ENCODE assay signal across 14 cellular contexts in the genomic region with DNA sequence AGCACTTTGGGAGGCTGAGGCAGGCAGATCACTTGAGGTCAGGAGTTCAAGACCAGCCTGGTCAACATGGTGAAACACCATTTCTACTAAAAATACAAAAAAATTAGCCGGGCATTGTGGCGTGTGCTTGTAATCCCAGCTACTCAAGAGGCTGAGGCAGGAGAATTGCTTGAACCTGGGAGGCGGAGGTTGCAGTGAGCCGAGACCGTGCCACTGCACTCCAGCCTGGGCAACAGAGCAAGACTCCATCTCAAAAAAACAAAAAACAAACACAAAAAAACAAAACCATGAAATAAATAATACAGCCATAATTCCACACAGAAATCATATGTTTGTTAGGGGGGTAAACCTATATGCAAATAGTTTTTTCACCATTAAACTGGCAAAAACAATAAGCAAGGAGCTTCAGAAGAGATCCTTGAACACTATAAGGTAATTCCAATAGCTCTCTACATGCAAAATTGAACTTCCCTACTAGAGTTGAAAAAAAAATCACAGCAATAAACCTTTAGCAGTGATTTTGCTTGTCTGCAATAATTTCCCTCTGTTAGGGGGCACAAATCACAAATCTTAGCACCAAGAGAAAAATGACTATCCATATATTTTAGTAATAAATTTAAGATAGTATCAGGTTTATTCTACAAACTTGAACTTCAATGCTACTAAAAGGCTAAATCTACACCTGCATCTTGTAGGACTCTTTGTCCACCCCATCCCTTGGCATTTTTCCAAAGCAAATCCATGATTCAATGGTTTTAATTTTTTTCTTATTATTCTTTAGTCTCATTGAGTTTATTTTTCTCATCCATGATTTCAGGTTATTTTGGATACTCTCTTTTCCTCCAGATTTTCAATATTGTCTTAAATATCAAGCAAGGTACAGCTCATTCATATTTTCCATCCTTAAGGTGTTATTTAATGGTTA. TPM values are rescaled to one million over a fixed set of nuclear protein-coding genes. Genes with fewer than 3 reads are reported as not detected.
DNase-seq lines count a peak whose midpoint lies in the region; ATAC-seq, FAIRE-seq and TF ChIP-seq lines count a peak whose summit lies in the region.
"Had no signal": no experiment of that assay in that cellular context is flagged by ENCODE, and none has a peak within 500 bp of the region (broad histone marks: within the 10 kb centered on the region; RNA-seq: fewer than 3 reads in every experiment).

No MANE protein-coding gene starts in this region.

- H3F3A ChIP-seq in PC-9 (ENCODE audit: insufficient read depth, low read depth), result peaks cover 23% of the 10 kb centered on the region; the same call in 1 of the 2 replicates

- H3K4me1 ChIP-seq in A549 (peaks cover 42% of the 10 kb centered on the region), PC-9 (replicated peaks; ENCODE audit: insufficient read depth) (peaks cover 40% of the 10 kb centered on the region)
- H3K4me1 ChIP-seq: parathyroid adenoma had no signal

- H4K20me1 ChIP-seq in PC-9 (ENCODE audit: insufficient read depth), result peaks cover 63% of the 10 kb centered on the region

- POLR2A ChIA-PET in A549 (lab: Yijun Ruan, JAX), result interaction anchor here (0.6 kb wide), 1 partner anchor 276 kb away, joined by 4 read pairs; no protein-coding TSS in a partner anchor
- POLR2A ChIA-PET in PC-9 (lab: Charles Lee; ENCODE audit: unreplicated experiment), result interaction anchor here (0.7 kb wide), 1 partner anchor 1118 kb away, joined by 6 read pairs; no protein-coding TSS in a partner anchor

- CTCF ChIA-PET in A549 (lab: Yijun Ruan, JAX), result no interaction called here
- CTCF ChIA-PET in Calu3 (lab: Charles Lee), result no interaction called here
- CTCF ChIA-PET in PC-9 (lab: Charles Lee), result no interaction called here

- H3K4me2 ChIP-seq in A549 (peak overlapping the region; percentile 81), PC-9 (peak overlapping the region; percentile 87)

- TF ChIP-seq CTCF in A549 (IDR thresholded peaks at IDR 0.05) (no peak), Calu3 (IDR thresholded peaks at IDR 0.05; ENCODE audit: unreplicated experiment) (no peak), PC-9 (conservative IDR thresholded peaks at IDR 0.05) (no peak), fibroblast of mammary gland (conservative IDR thresholded peaks at IDR 0.05; ENCODE audit: control insufficient read depth, insufficient read depth, low read depth, low read length) (no peak)

- peaks cover 58% of the 10 kb centered on the region for H3K36me3 Mint-ChIP-seq in Calu3 (ENCODE audit: insufficient read depth, unreplicated experiment)

- H3K4me3 Mint-ChIP-seq in Calu3 (ENCODE audit: low read depth, unreplicated experiment), result peak overlapping the region; percentile 87

- no peak overlapping the region for H3K27ac Mint-ChIP-seq in Calu3 (ENCODE audit: unreplicated experiment)
- H3K27ac Mint-ChIP-seq: activated CD4-positive, alpha-beta memory T cell treated with anti-CD3 and anti-CD28 coated beads, Interleukin-2, amount 10 ng/mL, durations not matched to agents 7 days and 5 days had no signal

- no peaks in the 10 kb centered on the region for H3K9me3 Mint-ChIP-seq in Calu3 (ENCODE audit: low read depth, unreplicated experiment)
- H3K9me3 Mint-ChIP-seq: activated CD4-positive, alpha-beta memory T cell treated with anti-CD3 and anti-CD28 coated beads, Interleukin-2, amount 10 ng/mL, durations not matched to agents 7 days and 5 days had no signal

- 94% methylated on average over 5 of the region's 5 CpGs for WGBS in A549 (ENCODE audit: missing lambda C conversion rate)

- ATAC-seq in A549, result no peak

- DNase-seq in A549 (ENCODE audit: low read depth in 1 of 2, low spot score in 1 of 2) (no peak), Calu3 (no peak), PC-9 (no peak), fibroblast of mammary gland (ENCODE audit: low read depth) (peak; percentile 36), NCI-H510A (lab: John Stamatoyannopoulos, UW) (no peak), cerebellum (ENCODE audit: low spot score) (no peak), 8988T (no peak), frontal cortex (ENCODE audit: low spot score in 2 of 2) (no peak)
- DNase-seq: activated CD4-positive, alpha-beta memory T cell treated with anti-CD3 and anti-CD28 coated beads, Interleukin-2, amount 10 ng/mL, durations not matched to agents 7 days and 5 days; left ventricle myocardium inferior; NCI-H1436; stimulated activated CD4-positive, alpha-beta T cell treated with anti-CD3 and anti-CD28 coated beads, Interleukin-1b, Interleukin-23, amount 100 ng/mL, for 48 hours; stimulated activated naive CD4-positive, alpha-beta T cell treated with Interleukin-2 at 50 U/mL for 16 hours had no signal

- H3K27ac ChIP-seq in A549 (no peak overlapping the region), PC-9 (0 out of 2 replicates have a peak overlapping the region, but pooled peaks have one; percentile 0)
- H3K27ac ChIP-seq: left ventricle myocardium inferior, parathyroid adenoma had no signal

- no peaks in the 10 kb centered on the region for H3K9me3 ChIP-seq in A549
- H3K9me3 ChIP-seq in PC-9 (ENCODE audit: insufficient read depth, low read depth), result no peaks in the 10 kb centered on the region
- H3K9me3 ChIP-seq: left ventricle myocardium inferior had no signal

- no TSS peak for BruUV-seq in Calu3 (replicated peaks; lab: Mats Ljungman, UMichigan)
- no TSS peak for BruUV-seq in PC-9 (replicated peaks; lab: Mats Ljungman, UMichigan)

- TF ChIP-seq POLR2A in A549 (IDR thresholded peaks at IDR 0.05; ENCODE audit: low read length), result no peak

- intact Hi-C loops in Calu3 (cut with micrococcal nuclease; ENCODE audit: unreplicated experiment), result no loop called here
- intact Hi-C loops in PC-9 (cut with micrococcal nuclease; ENCODE audit: unreplicated experiment), result no loop called here

- no peak for TF ChIP-seq EP300 in A549 (IDR thresholded peaks at IDR 0.05)

- H3K27me3 Mint-ChIP-seq in Calu3 (ENCODE audit: unreplicated experiment), result no peaks in the 10 kb centered on the region
- H3K27me3 Mint-ChIP-seq: activated CD4-positive, alpha-beta memory T cell treated with anti-CD3 and anti-CD28 coated beads, Interleukin-2, amount 10 ng/mL, durations not matched to agents 7 days and 5 days had no signal

- TF ChIP-seq RAD21 in A549 (conservative IDR thresholded peaks at IDR 0.05 in 1 of 2, IDR thresholded peaks at IDR 0.05 in 1 of 2), result no peak

- no peak overlapping the region for H2AFZ ChIP-seq in PC-9
- H2AFZ ChIP-seq: parathyroid adenoma had no signal

- no peaks in the 10 kb centered on the region for H3K9me2 ChIP-seq in PC-9 (ENCODE audit: insufficient read depth)

- H3K4me3 ChIP-seq in A549, result no peak overlapping the region
- peak overlapping the region; percentile 6; the same call in 1 of the 2 replicates for H3K4me3 ChIP-seq in PC-9
- no peak overlapping the region for H3K4me3 ChIP-seq in fibroblast of mammary gland (ENCODE audit: control insufficient read depth, low read depth, low read length)
- H3K4me3 ChIP-seq: left ventricle myocardium inferior had no signal

- peaks cover 33% of the 10 kb centered on the region for H3K4me1 Mint-ChIP-seq in Calu3 (ENCODE audit: low read depth, unreplicated experiment)

- FAIRE-seq in A549 (lab: Jason Lieb, UNC) (no peak), frontal cortex (lab: Jason Lieb, UNC) (no peak)

- H3K79me2 ChIP-seq in PC-9 (ENCODE audit: low read depth), result peaks cover 88% of the 10 kb centered on the region

- H3K27me3 ChIP-seq in PC-9 (ENCODE audit: insufficient read depth, low read depth), result no peaks in the 10 kb centered on the region

- H3K36me3 ChIP-seq in PC-9 (ENCODE audit: low read depth), result peaks cover 29% of the 10 kb centered on the region
- H3K36me3 ChIP-seq: left ventricle myocardium inferior had no signal

TF ChIP-seq in A549, 52 proteins besides CTCF, POLR2A, EP300 and RAD21:
- TF ChIP-seq CBX8 (IDR thresholded peaks at IDR 0.05), result no peak

RNA-seq across cellular contexts. Expression of gene CSTF3, which starts 3.9 kb away (rescaled TPM):
- 41.4 and 53.9 TPM in 2 replicates for polyA plus RNA-seq in A549 (2011; rRNA removed)
- 16.2 and 18.5 TPM in 2 replicates for polyA plus RNA-seq in A549 (2012; cell fraction: cytosol; rRNA removed)
- 14.6 and 27.3 TPM in 2 replicates for polyA plus RNA-seq in A549 (2012; cell fraction: nucleus; rRNA removed)
- 53.2 to 67.5 TPM (median 57.1 TPM) in 3 replicates for polyA plus RNA-seq in A549 (2017; fragmentation: RNase III; extraction: RNeasy Plus Mini Kit Qiagen cat#74134 plus additional on column Dnase treatment)
- 51.9 and 53.2 TPM in 2 replicates for polyA minus RNA-seq in A549 (2011; rRNA and poly(A)+ RNA removed)
- total RNA-seq in Calu3 (2022), result 51.1 and 55.9 TPM in 2 replicates
- total RNA-seq in PC-9 (2021), result 45.6 and 46.5 TPM in 2 replicates
- 68.2 TPM for total RNA-seq in cerebellum
- 66.9 TPM for total RNA-seq in frontal cortex
